ENCODE assay signal across 12 cellular contexts in the genomic region with DNA sequence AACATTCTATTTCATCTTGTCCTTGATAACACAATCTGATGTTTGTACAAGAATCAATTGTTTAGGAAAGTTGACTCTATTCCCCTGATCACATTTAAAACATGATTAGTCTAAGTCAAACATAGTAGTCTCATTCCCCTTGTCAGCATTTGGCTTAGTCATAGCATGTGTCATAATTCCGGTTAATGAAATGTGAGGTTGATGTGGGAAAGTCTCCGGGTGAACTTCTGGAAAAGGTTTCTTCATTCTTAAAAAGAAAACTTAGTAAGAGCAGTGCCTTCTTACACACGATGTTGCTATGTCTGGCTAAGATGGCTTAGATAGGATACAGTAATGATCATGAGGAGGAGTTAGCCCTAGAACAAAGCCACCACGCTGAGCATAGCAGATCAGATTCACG.
DNase-seq lines count a peak whose midpoint lies in the region; ATAC-seq and TF ChIP-seq lines count a peak whose summit lies in the region.
"Had no signal": no experiment of that assay in that cellular context is flagged by ENCODE, and none has a peak within 500 bp of the region (broad histone marks: within the 10 kb centered on the region; RNA-seq: fewer than 3 reads in every experiment).

No MANE protein-coding gene starts in this region.

- H3K27me3 ChIP-seq in HUES48 (ENCODE audit: control insufficient read depth, insufficient read depth, low read length) (no peaks in the 10 kb centered on the region), brain microvascular endothelial cell (replicated peaks) (no peaks in the 10 kb centered on the region)

- H3K9ac ChIP-seq in HUES48 (ENCODE audit: low read depth, low read length), result no peak overlapping the region

- no peaks in the 10 kb centered on the region for H3K4me1 ChIP-seq in HUES48 (ENCODE audit: control insufficient read depth, insufficient read depth, low read length)

- CTCF ChIA-PET in AG04449 (lab: Yijun Ruan, JAX), result interaction anchor here (2.9 to 6.8 kb wide), 2 partner anchors 93 to 98 kb away, joined by 10 to 86 read pairs; no protein-coding TSS in a partner anchor

- no peaks in the 10 kb centered on the region for H3K9me3 ChIP-seq in HUES48 (ENCODE audit: control insufficient read depth, insufficient read depth, low read length)

- H3K27ac ChIP-seq in HUES48 (ENCODE audit: low read depth, low read length) (peak overlapping the region; percentile 56), brain microvascular endothelial cell (peak overlapping the region; percentile 98)

- no peaks in the 10 kb centered on the region for H3K4me1 Mint-ChIP-seq in activated T-helper 17 cell treated with anti-CD3 and anti-CD28 coated beads, Interleukin-2, amount 50 U/mL, for 72 hours
- H3K4me1 Mint-ChIP-seq: CD4-positive, alpha-beta memory T cell had no signal

- no peak overlapping the region for H3K27ac Mint-ChIP-seq in activated T-helper 17 cell treated with anti-CD3 and anti-CD28 coated beads, Interleukin-2, amount 50 U/mL, for 72 hours
- H3K27ac Mint-ChIP-seq: CD4-positive, alpha-beta memory T cell; stimulated activated naive CD8-positive, alpha-beta T cell treated with anti-CD3 and anti-CD28 coated beads, Interleukin-15, Interleukin-2, amounts not matched to agents 100 ng/mL and 50 ng/mL, for 24 hours had no signal

- no peaks in the 10 kb centered on the region for H3K36me3 ChIP-seq in HUES48 (ENCODE audit: control insufficient read depth, insufficient read depth, low read length)
- no peaks in the 10 kb centered on the region for H3K36me3 ChIP-seq in brain microvascular endothelial cell (replicated peaks)

- no peaks in the 10 kb centered on the region for H3K36me3 Mint-ChIP-seq in activated T-helper 17 cell treated with anti-CD3 and anti-CD28 coated beads, Interleukin-2, amount 50 U/mL, for 72 hours (ENCODE audit: low read depth)
- H3K36me3 Mint-ChIP-seq: CD4-positive, alpha-beta memory T cell had no signal

- intact Hi-C loops in left colon (cut with DNase I, micrococcal nuclease), result no loop called here

- DNase-seq in AG04449 (ENCODE audit: low read depth, low spot score), result peak; percentile 98
- DNase-seq in brain microvascular endothelial cell, result peak; percentile 93
- peak; percentile 91 for DNase-seq in kidney glomerular epithelial cell (lab: John Stamatoyannopoulos, UW)
- no peak for DNase-seq in left colon
- no peak for DNase-seq in NCI-H69 (lab: John Stamatoyannopoulos, UW)
- DNase-seq in NCI-H2196 treated with DMSO at 0.1 percent for 48 hours (lab: John Stamatoyannopoulos, UW; ENCODE audit: unreplicated experiment), result no peak
- DNase-seq: CD4-positive, alpha-beta memory T cell; NCI-H345 had no signal

- H3K4me3 ChIP-seq in AG04449 (ENCODE audit: low read depth, low read length) (no peak overlapping the region), HUES48 (ENCODE audit: low read depth, low read length) (no peak overlapping the region), brain microvascular endothelial cell (ENCODE audit: low read depth, low read length) (no peak overlapping the region)
- H3K4me3 ChIP-seq: lung had no signal

- POLR2A ChIA-PET in AG04449 (lab: Yijun Ruan, JAX), result interaction anchor here (0.9 to 2.2 kb wide), 5 partner anchors 18 to 585 kb away, joined by 3 to 9 read pairs (median 4); partner anchors contain the start of gene PAPPA

- H3K27me3 Mint-ChIP-seq in activated T-helper 17 cell treated with anti-CD3 and anti-CD28 coated beads, Interleukin-2, amount 50 U/mL, for 72 hours, result peaks cover 14% of the 10 kb centered on the region
- H3K27me3 Mint-ChIP-seq: stimulated activated naive CD8-positive, alpha-beta T cell treated with anti-CD3 and anti-CD28 coated beads, Interleukin-15, Interleukin-2, amounts not matched to agents 100 ng/mL and 50 ng/mL, for 24 hours had no signal

- ATAC-seq in left colon, result no peak
- ATAC-seq in activated T-helper 17 cell treated with anti-CD3 and anti-CD28 coated beads, Interleukin-2, amount 50 U/mL, for 72 hours (replicated peaks), result no peak

- TF ChIP-seq CTCF in AG04449 (IDR thresholded peaks at IDR 0.05; ENCODE audit: insufficient read depth, low read length, missing control alignments), result no peak
- no peak for TF ChIP-seq CTCF in brain microvascular endothelial cell (IDR thresholded peaks at IDR 0.05; ENCODE audit: low read depth, low read length, missing control alignments)

- peaks cover 6% of the 10 kb centered on the region for H3K9me3 Mint-ChIP-seq in activated T-helper 17 cell treated with anti-CD3 and anti-CD28 coated beads, Interleukin-2, amount 50 U/mL, for 72 hours
- H3K9me3 Mint-ChIP-seq: stimulated activated naive CD8-positive, alpha-beta T cell treated with anti-CD3 and anti-CD28 coated beads, Interleukin-15, Interleukin-2, amounts not matched to agents 100 ng/mL and 50 ng/mL, for 24 hours had no signal

- in situ Hi-C loops in brain microvascular endothelial cell (cut with HindIII; ENCODE audit: low pct_ligation_motif_present, low sequenced_read_pairs), result no loop called here

- H3K4me3 Mint-ChIP-seq in activated T-helper 17 cell treated with anti-CD3 and anti-CD28 coated beads, Interleukin-2, amount 50 U/mL, for 72 hours, result no peak overlapping the region
- H3K4me3 Mint-ChIP-seq: CD4-positive, alpha-beta memory T cell; stimulated activated naive CD8-positive, alpha-beta T cell treated with anti-CD3 and anti-CD28 coated beads, Interleukin-15, Interleukin-2, amounts not matched to agents 100 ng/mL and 50 ng/mL, for 24 hours had no signal

Comparison
In these comparisons a context has a peak if more than half of its experiments do, and no peak if none do; other contexts are left out.
1. DNase-seq: peak in AG04449 (single experiment), brain microvascular endothelial cell (single experiment) and kidney glomerular epithelial cell (single experiment); none in left colon (0 of 2), NCI-H69 (single experiment) and NCI-H2196 treated with DMSO at 0.1 percent for 48 hours (single experiment).